Comparison of ENCODE assay signal across 9 cellular contexts in the genomic region with DNA sequence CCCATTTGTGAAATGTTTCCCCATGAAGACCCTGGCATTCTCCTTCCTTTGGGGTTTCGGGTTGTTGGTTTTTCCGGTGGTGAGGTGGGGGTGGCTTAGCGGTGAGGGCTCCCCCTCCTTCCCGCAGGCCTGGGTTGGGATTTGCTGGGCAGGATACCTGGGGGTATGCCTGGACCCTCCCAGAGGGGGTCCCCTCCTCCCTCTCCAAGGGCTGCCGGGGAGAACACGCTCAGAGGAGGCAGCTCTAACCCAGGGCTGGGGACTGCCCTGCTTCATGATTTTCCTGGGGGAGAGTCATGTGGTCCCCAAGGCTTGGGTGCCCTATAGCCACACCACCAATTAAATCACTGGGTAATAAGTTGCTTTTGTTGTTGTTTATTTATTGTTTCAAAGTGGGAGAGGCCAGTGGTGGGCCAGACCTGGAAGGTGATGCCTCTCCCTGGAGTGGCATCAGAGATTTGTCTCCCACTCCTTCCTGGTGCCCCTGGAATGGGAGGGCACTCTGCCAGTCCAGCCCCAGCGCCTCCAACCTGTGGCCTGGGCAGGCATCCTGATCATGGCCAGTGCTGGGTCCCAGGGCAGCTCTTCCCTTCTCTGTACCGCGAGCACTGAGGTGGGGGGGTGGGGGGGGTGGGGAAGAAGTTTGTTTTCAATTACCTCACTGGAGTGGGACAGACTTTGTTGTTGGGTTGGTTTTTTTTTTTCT. TPM values are rescaled to one million over a fixed set of nuclear protein-coding genes. Genes with fewer than 3 reads are reported as not detected.
DNase-seq lines count a peak whose midpoint lies in the region; ATAC-seq and TF ChIP-seq lines count a peak whose summit lies in the region.
"Had no signal": no experiment of that assay in that cellular context is flagged by ENCODE, and none has a peak within 500 bp of the region (broad histone marks: within the 10 kb centered on the region; RNA-seq: fewer than 3 reads in every experiment).

No MANE protein-coding gene starts in this region.

- CTCF ChIA-PET in HCT116 (lab: Charles Lee): interaction anchor here (0.7 to 15.5 kb wide), 5 partner anchors 7 to 28 kb away, joined by 4 to 456 read pairs (median 9); a partner anchor contains a TSS
- CTCF ChIA-PET in WTC11 (lab: Charles Lee): interaction anchor here (0.6 to 25.7 kb wide), 24 partner anchors 6 to 188 kb away, joined by 3 to 842 read pairs (median 4); a partner anchor contains a TSS

- no peaks in the 10 kb centered on the region for H3K27me3 ChIP-seq in HCT116 (ENCODE audit: insufficient read depth, low read length)

- POLR2A ChIA-PET in HCT116 (lab: Charles Lee) (interaction anchor here (0.7 to 15.1 kb wide), 6 partner anchors 12 to 113 kb away, joined by 3 to 210 read pairs (median 4); a partner anchor contains a TSS), WTC11 (lab: Charles Lee) (interaction anchor here (0.6 to 1.3 kb wide), 6 partner anchors 8 to 164 kb away, joined by 3 to 6 read pairs (median 4); a partner anchor contains a TSS)

- H3K36me3 Mint-ChIP-seq in WTC11: no peaks in the 10 kb centered on the region
- peaks cover 3 to 19% of the 10 kb centered on the region in 2 donors for H3K36me3 Mint-ChIP-seq in stimulated activated naive B cell treated with anti-CD40 and anti-IgM and Interleukin-4, amounts not matched to agents 10 μg/mL and 1 μg/mL and 100 μg/mL, for 72 hours

- DNase-seq in HCT116 (ENCODE audit: low read depth, low spot score) (no peak), WTC11 (ENCODE audit: low spot score) (no peak), NCI-H2196 treated with DMSO at 0.1 percent for 48 hours (lab: John Stamatoyannopoulos, UW; ENCODE audit: unreplicated experiment) (no peak), NCI-H2081 (lab: John Stamatoyannopoulos, UW) (no peak)
- DNase-seq in stimulated activated naive B cell treated with anti-CD40 and anti-IgM and Interleukin-4, amounts not matched to agents 10 μg/mL and 1 μg/mL and 100 μg/mL, for 72 hours: no peak

- TF ChIP-seq CTCF in HCT116 (IDR thresholded peaks at IDR 0.05 in 2 of 3, conservative IDR thresholded peaks at IDR 0.05 in 1 of 3; ENCODE audit: borderline replicate concordance in 1 of 3, insufficient read depth in 1 of 3, low read depth in 2 of 3, low read length in 2 of 3): no peak
- TF ChIP-seq CTCF in WTC11 (IDR thresholded peaks at IDR 0.05): no peak; the same call in 1 of the 2 replicates

- H3K4me2 ChIP-seq in HCT116 (ENCODE audit: low read length): peak overlapping the region; percentile 88

- H3K4me1 ChIP-seq in HCT116 (ENCODE audit: control insufficient read depth in 1 of 2, insufficient read depth in 2 of 2, low read length in 2 of 2): peaks cover 66 to 84% of the 10 kb centered on the region in 2 experiments

- TSS peak; percentile 96 for BruUV-seq in HCT116 (replicated peaks; lab: Mats Ljungman, UMichigan)

- H3K4me3 ChIP-seq in HCT116 (replicated peaks in 1 of 2; ENCODE audit: low read depth in 1 of 2, low read length in 2 of 2) (peak overlapping the region; percentile 64 to 83), iPS-18c (ENCODE audit: insufficient read depth, low read depth, low read length) (peak overlapping the region; percentile 73)

- peaks cover 31% of the 10 kb centered on the region for H3K79me2 ChIP-seq in HCT116 (ENCODE audit: insufficient read depth, low read length)

- intact Hi-C loops in HCT116 (cut with micrococcal nuclease): loop anchor here (1.0 kb wide), 1 partner anchor 17 kb away; no protein-coding TSS in a partner anchor

- peak overlapping the region; percentile 100 for H3K27ac ChIP-seq in HCT116 (ENCODE audit: low read depth, low read length)

- H3K9me3 ChIP-seq in HCT116 (ENCODE audit: control insufficient read depth in 1 of 2, insufficient read depth in 1 of 2, low read depth in 1 of 2, low read length in 2 of 2) (no peaks in the 10 kb centered on the region), iPS-18c (ENCODE audit: control insufficient read depth, insufficient read depth, low read length) (no peaks in the 10 kb centered on the region)

- peak overlapping the region; percentile 88 for H3K4me3 Mint-ChIP-seq in WTC11
- peak overlapping the region; percentile 91 to 93 for H3K4me3 Mint-ChIP-seq in stimulated activated naive B cell treated with anti-CD40 and anti-IgM and Interleukin-4, amounts not matched to agents 10 μg/mL and 1 μg/mL and 100 μg/mL, for 72 hours

- peaks cover 45% of the 10 kb centered on the region for H3K4me1 Mint-ChIP-seq in WTC11
- H3K4me1 Mint-ChIP-seq in stimulated activated naive B cell treated with anti-CD40 and anti-IgM and Interleukin-4, amounts not matched to agents 10 μg/mL and 1 μg/mL and 100 μg/mL, for 72 hours: peaks cover 49 to 60% of the 10 kb centered on the region in 2 donors

- no peak overlapping the region for H3K27ac Mint-ChIP-seq in WTC11
- peak overlapping the region; percentile 39 for H3K27ac Mint-ChIP-seq in stimulated activated naive B cell treated with anti-CD40 and anti-IgM and Interleukin-4, amounts not matched to agents 10 μg/mL and 1 μg/mL and 100 μg/mL, for 72 hours

- RAD21 ChIA-PET in HCT116 (lab: Charles Lee; ENCODE audit: low non-redundant PET in 1 of 2, low total read pairs in 2 of 2, uncharacterized antibody in 2 of 2, unreplicated experiment in 2 of 2): interaction anchor here (0.5 to 1.6 kb wide), 3 partner anchors 7 to 23 kb away, joined by 3 to 7 read pairs (median 6); no protein-coding TSS in a partner anchor

- peak overlapping the region; percentile 100 for H3K9ac ChIP-seq in HCT116 (ENCODE audit: low read length)

- no peak for TF ChIP-seq POLR2A in HCT116 (IDR thresholded peaks at IDR 0.05; ENCODE audit: borderline replicate concordance, extremely low read depth, insufficient read depth, insufficient read length)

- H3K36me3 ChIP-seq in HCT116 (ENCODE audit: control insufficient read depth in 1 of 2, insufficient read depth in 2 of 2, low read length in 2 of 2): no peaks in the 10 kb centered on the region

- H3K27me3 Mint-ChIP-seq in WTC11 (ENCODE audit: low read depth): peaks cover 77% of the 10 kb centered on the region
- no peaks in the 10 kb centered on the region for H3K27me3 Mint-ChIP-seq in stimulated activated naive B cell treated with anti-CD40 and anti-IgM and Interleukin-4, amounts not matched to agents 10 μg/mL and 1 μg/mL and 100 μg/mL, for 72 hours

- no peaks in the 10 kb centered on the region for H3K9me3 Mint-ChIP-seq in WTC11
- no peaks in the 10 kb centered on the region for H3K9me3 Mint-ChIP-seq in stimulated activated naive B cell treated with anti-CD40 and anti-IgM and Interleukin-4, amounts not matched to agents 10 μg/mL and 1 μg/mL and 100 μg/mL, for 72 hours

- H3K9me2 ChIP-seq in HCT116 (ENCODE audit: insufficient read depth): no peaks in the 10 kb centered on the region

- TF ChIP-seq RAD21 in HCT116 (IDR thresholded peaks at IDR 0.05; ENCODE audit: low read depth): no peak

- H2AFZ ChIP-seq in HCT116 (ENCODE audit: low read depth, low read length, poor library complexity, severe bottlenecking): no peak overlapping the region

- H4K20me1 ChIP-seq in HCT116 (ENCODE audit: insufficient read depth): no peaks in the 10 kb centered on the region

- ATAC-seq in HCT116 (peak; percentile 10), WTC11 (no peak), HG03378 (IDR thresholded peaks at IDR 0.05; ENCODE audit: unreplicated experiment) (no peak), GM18498 (IDR thresholded peaks at IDR 0.05; ENCODE audit: unreplicated experiment) (no peak)
- ATAC-seq in stimulated activated naive B cell treated with anti-CD40 and anti-IgM and Interleukin-4, amounts not matched to agents 10 μg/mL and 1 μg/mL and 100 μg/mL, for 72 hours (replicated peaks): no peak

TF ChIP-seq in HCT116, 20 proteins besides CTCF, POLR2A, EP300 and RAD21 (continues in another document):
- no peak for TF ChIP-seq ZFX (IDR thresholded peaks at IDR 0.05)

TF ChIP-seq in WTC11, 78 proteins besides CTCF, POLR2A, EP300 and RAD21:
- TF ChIP-seq NFYB (CRISPR knock-in tag; conservative IDR thresholded peaks at IDR 0.05; ENCODE audit: low read depth) (no peak), ZBTB21 (CRISPR knock-in tag; IDR thresholded peaks at IDR 0.05; ENCODE audit: borderline replicate concordance) (no peak), CREM (CRISPR knock-in tag; IDR thresholded peaks at IDR 0.05) (no peak), GRHL2 (CRISPR knock-in tag; IDR thresholded peaks at IDR 0.05; ENCODE audit: insufficient replicate concordance, severe bottlenecking) (no peak), ZNF121 (CRISPR knock-in tag; IDR thresholded peaks at IDR 0.05) (no peak), SOX15 (CRISPR knock-in tag; IDR thresholded peaks at IDR 0.05) (no peak)

RNA-seq across cellular contexts. Expression of a gene that starts 1.3 kb away (rescaled TPM):
- total RNA-seq in HCT116 (2021; ENCODE audit: unreplicated experiment): 12.2 TPM
- 18.3 and 20.2 TPM in 2 replicates for polyA plus RNA-seq in HCT116 (2012)
- total RNA-seq in WTC11 (2021): 0.48 to 0.92 TPM (median 0.92 TPM) in 3 replicates

RNA-seq across cellular contexts. Expression of a gene that starts 17.1 kb away (rescaled TPM):
- total RNA-seq in HCT116 (2021; ENCODE audit: unreplicated experiment): 49.8 TPM
- 26.5 and 29.8 TPM in 2 replicates for polyA plus RNA-seq in HCT116 (2012)
- 25.7 to 45.5 TPM (median 26.7 TPM) in 3 replicates for total RNA-seq in WTC11 (2021)

RNA-seq across cellular contexts. Expression of a gene that starts 21.4 kb away (rescaled TPM):
- 44.2 TPM for total RNA-seq in HCT116 (2021; ENCODE audit: unreplicated experiment)
- polyA plus RNA-seq in HCT116 (2012): 101 and 113 TPM in 2 replicates
- 30.3 to 38.3 TPM (median 37.7 TPM) in 3 replicates for total RNA-seq in WTC11 (2021)

RNA-seq across cellular contexts. Expression of a gene that starts 26.9 kb away (rescaled TPM):
- total RNA-seq in HCT116 (2021; ENCODE audit: unreplicated experiment) (238 TPM), WTC11 (2021) (220 to 222 TPM (median 221 TPM) in 3 replicates)
- polyA plus RNA-seq in HCT116 (2012): 226 and 254 TPM in 2 replicates

RNA-seq across cellular contexts. Expression of a gene that starts 29.2 kb away (rescaled TPM):
- total RNA-seq in HCT116 (2021; ENCODE audit: unreplicated experiment): 0.39 TPM
- 0.07 and 0.22 TPM in 2 replicates for polyA plus RNA-seq in HCT116 (2012)
- 0.72 to 1.0 TPM (median 0.96 TPM) in 3 replicates for total RNA-seq in WTC11 (2021)
- total RNA-seq: RPMI7951 had no signal
